Comparison of ENCODE assay signal across 8 cellular contexts in genomic region chr15:62896969-62897486, GRCh38.
DNase-seq lines count a peak whose midpoint lies in the region; ATAC-seq and TF ChIP-seq lines count a peak whose summit lies in the region.

No MANE protein-coding gene starts in this region.

- peaks cover 32% of the 10 kb centered on the region for H3K4me1 ChIP-seq in BE2C

- TF ChIP-seq CTCF in BE2C (IDR thresholded peaks at IDR 0.05; ENCODE audit: low read depth, low read length) (no peak), RWPE1 (conservative IDR thresholded peaks at IDR 0.05; ENCODE audit: low read depth) (no peak), fibroblast of mammary gland (conservative IDR thresholded peaks at IDR 0.05; ENCODE audit: control insufficient read depth, insufficient read depth, low read depth, low read length) (no peak), GM13977 (IDR thresholded peaks at IDR 0.05; ENCODE audit: extremely low read depth, insufficient read depth, missing control alignments) (no peak)

- H3K27me3 ChIP-seq in BE2C: no peaks in the 10 kb centered on the region

- H3K27ac ChIP-seq in RWPE1: peak overlapping the region; percentile 93

- H3K36me3 Mint-ChIP-seq in activated CD8-positive, alpha-beta T cell treated with anti-CD3 and anti-CD28 coated beads, Interleukin-2, amount 10 ng/mL, durations not matched to agents 7 days and 5 days (ENCODE audit: low read depth): no peaks in the 10 kb centered on the region

- no peak overlapping the region for H3K27ac Mint-ChIP-seq in activated CD8-positive, alpha-beta T cell treated with anti-CD3 and anti-CD28 coated beads, Interleukin-2, amount 10 ng/mL, durations not matched to agents 7 days and 5 days

- H3K9me3 ChIP-seq in BE2C: no peaks in the 10 kb centered on the region

- H3K4me3 Mint-ChIP-seq in activated CD8-positive, alpha-beta T cell treated with anti-CD3 and anti-CD28 coated beads, Interleukin-2, amount 10 ng/mL, durations not matched to agents 7 days and 5 days: no peak overlapping the region

- no peaks in the 10 kb centered on the region for H3K4me1 Mint-ChIP-seq in activated CD8-positive, alpha-beta T cell treated with anti-CD3 and anti-CD28 coated beads, Interleukin-2, amount 10 ng/mL, durations not matched to agents 7 days and 5 days (ENCODE audit: low read depth)

- no peaks in the 10 kb centered on the region for H3K36me3 ChIP-seq in BE2C

- H3K9me3 Mint-ChIP-seq in activated CD8-positive, alpha-beta T cell treated with anti-CD3 and anti-CD28 coated beads, Interleukin-2, amount 10 ng/mL, durations not matched to agents 7 days and 5 days (ENCODE audit: insufficient read depth): no peaks in the 10 kb centered on the region

- ATAC-seq in HG02610 (IDR thresholded peaks at IDR 0.05; ENCODE audit: unreplicated experiment): no peak
- no peak for ATAC-seq in activated CD8-positive, alpha-beta T cell treated with anti-CD3 and anti-CD28 coated beads, Interleukin-2, amount 10 ng/mL, durations not matched to agents 7 days and 5 days
- ATAC-seq in HG02763 (IDR thresholded peaks at IDR 0.05; ENCODE audit: unreplicated experiment): no peak

- POLR2A ChIA-PET in RWPE1 (lab: Yijun Ruan, JAX; ENCODE audit: low non-redundant PET): no interaction called here
- POLR2A ChIA-PET in activated CD8-positive, alpha-beta T cell treated with anti-CD3 and anti-CD28 coated beads, Interleukin-2, amount 10 ng/mL, durations not matched to agents 7 days and 5 days (lab: Charles Lee): no interaction called here

- CTCF ChIA-PET in RWPE1 (lab: Yijun Ruan, JAX): interaction anchor here (1.5 kb wide), 1 partner anchor 151 kb away, joined by 7 read pairs; no protein-coding TSS in a partner anchor
- CTCF ChIA-PET in activated CD8-positive, alpha-beta T cell treated with anti-CD3 and anti-CD28 coated beads, Interleukin-2, amount 10 ng/mL, durations not matched to agents 7 days and 5 days (lab: Charles Lee): no interaction called here

- in situ Hi-C loops in GM13977 (cut with MboI; ENCODE audit: low pct_unique_long_range_greater_than_20kb, low sequenced_read_pairs, unreplicated experiment): no loop called here

- DNase-seq in BE2C: peak; percentile 77
- DNase-seq in RWPE1 (ENCODE audit: low spot score): peak; percentile 97
- DNase-seq in fibroblast of mammary gland (ENCODE audit: low read depth): peak; percentile 98
- peak; percentile 98 for DNase-seq in non-pigmented ciliary epithelial cell (ENCODE audit: low read depth)
- DNase-seq in GM13977 (ENCODE audit: low spot score): no peak
- DNase-seq in activated CD8-positive, alpha-beta T cell treated with anti-CD3 and anti-CD28 coated beads, Interleukin-2, amount 10 ng/mL, durations not matched to agents 7 days and 5 days: no peak

- peaks cover 2% of the 10 kb centered on the region for H3K27me3 Mint-ChIP-seq in activated CD8-positive, alpha-beta T cell treated with anti-CD3 and anti-CD28 coated beads, Interleukin-2, amount 10 ng/mL, durations not matched to agents 7 days and 5 days (ENCODE audit: low read depth)

- no peak overlapping the region for H3K4me3 ChIP-seq in BE2C (ENCODE audit: low read depth, low read length)
- no peak overlapping the region for H3K4me3 ChIP-seq in fibroblast of mammary gland (ENCODE audit: control insufficient read depth, low read depth, low read length)

Comparison
In these comparisons a context has a peak if more than half of its experiments do, and no peak if none do; other contexts are left out.
1. DNase-seq: peak in BE2C (single experiment), RWPE1 (single experiment), fibroblast of mammary gland (single experiment) and non-pigmented ciliary epithelial cell (single experiment); none in GM13977 (single experiment) and activated CD8-positive, alpha-beta T cell treated with anti-CD3 and anti-CD28 coated beads, Interleukin-2, amount 10 ng/mL, durations not matched to agents 7 days and 5 days (single experiment).